Comparison of ENCODE assay signal across 8 cellular contexts in the genomic region with DNA sequence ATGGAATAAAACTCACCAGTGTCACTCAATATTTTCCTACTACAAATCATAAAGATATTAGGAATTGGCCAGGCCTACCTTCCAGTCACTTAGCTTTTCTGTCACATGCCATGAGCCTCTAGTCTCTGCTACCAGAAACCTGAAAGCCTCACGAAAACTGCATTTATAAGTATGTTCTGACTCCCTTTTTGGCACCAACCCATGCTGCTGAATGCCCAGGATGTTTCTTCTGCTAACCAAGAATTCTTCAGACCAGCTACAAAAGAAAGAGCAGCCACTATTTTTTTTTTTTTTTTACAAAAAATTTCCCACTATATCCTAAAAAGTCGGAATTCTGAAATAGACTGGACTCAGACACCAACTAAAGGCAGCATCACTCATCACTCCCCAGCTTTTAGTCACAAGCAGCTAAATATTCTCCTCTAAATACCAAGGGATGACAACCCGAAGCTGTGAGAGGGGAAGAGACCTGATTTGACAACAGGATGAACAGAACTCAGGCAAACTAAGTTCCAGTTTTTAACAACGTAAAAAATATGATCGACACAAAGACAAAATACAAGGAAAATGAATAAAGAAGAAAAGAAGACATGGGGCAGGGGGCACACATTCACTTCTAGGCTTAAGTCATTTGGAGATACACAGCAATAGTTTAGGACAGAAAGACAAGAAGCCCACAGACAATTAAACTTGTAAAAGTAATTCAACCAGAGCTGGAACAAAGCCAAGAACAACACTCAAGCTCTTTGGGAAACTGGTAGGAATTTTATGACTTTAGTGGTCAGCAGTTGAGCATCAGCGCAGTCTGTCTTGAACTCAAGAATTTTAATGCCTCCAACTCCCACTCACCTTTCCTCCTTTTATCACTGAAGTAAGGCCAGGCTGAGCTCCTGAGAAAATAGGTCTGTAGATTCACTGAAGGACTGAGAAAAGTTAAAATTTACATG. TPM values are rescaled to one million over a fixed set of nuclear protein-coding genes. Genes with fewer than 3 reads are reported as not detected.
DNase-seq lines count a peak whose midpoint lies in the region; ATAC-seq, FAIRE-seq and TF ChIP-seq lines count a peak whose summit lies in the region.

No MANE protein-coding gene starts in this region.

- DNase-seq in AG04449 (ENCODE audit: low read depth, low spot score) (peak; percentile 65), GM12892 (ENCODE audit: insufficient read length) (no peak), RWPE1 (ENCODE audit: low spot score) (peak; percentile 25), epithelial cell of proximal tubule (ENCODE audit: low read depth) (peak; percentile 73), pancreas (no peak), germinal center (ENCODE audit: low spot score) (no peak), NCI-H1436 treated with DMSO at 0.1 percent for 48 hours (lab: John Stamatoyannopoulos, UW) (no peak)
- no peak for DNase-seq in stimulated activated CD4-positive, alpha-beta T cell treated with anti-CD3 and anti-CD28 coated beads, Interleukin-15, amount 100 ng/mL, for 24 hours

- no peak for TF ChIP-seq POLR2A in GM12892 (IDR thresholded peaks at IDR 0.05; ENCODE audit: low read depth, low read length)

- no peaks in the 10 kb centered on the region for H3K9me3 ChIP-seq in pancreas

- H3K36me3 ChIP-seq in pancreas: no peaks in the 10 kb centered on the region

- ATAC-seq in pancreas: no peak

- no peak for TF ChIP-seq CTCF in AG04449 (IDR thresholded peaks at IDR 0.05; ENCODE audit: insufficient read depth, low read length, missing control alignments)
- no peak for TF ChIP-seq CTCF in RWPE1 (conservative IDR thresholded peaks at IDR 0.05; ENCODE audit: low read depth)
- no peak for TF ChIP-seq CTCF in epithelial cell of proximal tubule (conservative IDR thresholded peaks at IDR 0.05; ENCODE audit: low read depth, low read length)
- no peak for TF ChIP-seq CTCF in pancreas (IDR thresholded peaks at IDR 0.05)

- POLR2A ChIA-PET in AG04449 (lab: Yijun Ruan, JAX) (interaction anchor here (0.5 to 1.6 kb wide), 4 partner anchors 49 to 136 kb away, joined by 3 to 7 read pairs (median 4); a partner anchor contains a TSS), RWPE1 (lab: Yijun Ruan, JAX; ENCODE audit: low non-redundant PET) (interaction anchor here (0.5 kb wide), 2 partner anchors 10 to 63 kb away, joined by 3 to 10 read pairs; no protein-coding TSS in a partner anchor)

- H3K27ac ChIP-seq in RWPE1 (no peak overlapping the region), pancreas (peak overlapping the region in 2 of 4 donors; percentile 97 to 98)

- H3K4me3 ChIP-seq in AG04449 (ENCODE audit: low read depth, low read length) (peak overlapping the region; percentile 99), epithelial cell of proximal tubule (ENCODE audit: low read depth, low read length) (peak overlapping the region; percentile 91), pancreas (peak overlapping the region; percentile 62 to 95 (median 77))

- no peaks in the 10 kb centered on the region for H3K27me3 ChIP-seq in pancreas

- intact Hi-C loops in pancreas (cut with DNase I): no loop called here

- WGBS in pancreas, 2 donors: 29 to 40% methylated on average over 6 of the region's 6 CpGs

- H3K4me1 ChIP-seq in pancreas: peaks cover 19 to 35% (median 30%) of the 10 kb centered on the region in 3 donors

- CTCF ChIA-PET in AG04449 (lab: Yijun Ruan, JAX) (interaction anchor here (1.1 to 3.8 kb wide), 7 partner anchors 9 to 175 kb away, joined by 3 to 34 read pairs (median 6); no protein-coding TSS in a partner anchor), RWPE1 (lab: Yijun Ruan, JAX) (interaction anchor here (0.6 to 1.7 kb wide), 5 partner anchors 9 to 201 kb away, joined by 3 to 12 read pairs (median 6); no protein-coding TSS in a partner anchor)

- FAIRE-seq in GM12892 (lab: Jason Lieb, UNC) (peak; percentile 67), pancreas (lab: Jason Lieb, UNC) (no peak)

RNA-seq across cellular contexts. Expression of a gene that starts 1.6 kb away (rescaled TPM):
- polyA plus RNA-seq in GM12892 (2012; ENCODE audit: missing spikeins): 74.6 TPM
- total RNA-seq in epithelial cell of proximal tubule: 32.3 and 41.6 TPM in 2 replicates
- 10 to 100 TPM; 51.1 to 93.0 (median 74.5) TPM for total RNA-seq in pancreas
- polyA plus RNA-seq in pancreas: 100 to 1,000 TPM in 1 of 2 donors, 10 to 100 TPM in 1; 98.8 to 122 TPM

RNA-seq across cellular contexts. Expression of a gene that starts 24.2 kb away (rescaled TPM):
- polyA plus RNA-seq in GM12892 (2012; ENCODE audit: missing spikeins): 35.2 TPM
- total RNA-seq in epithelial cell of proximal tubule (21.6 and 36.7 TPM in 2 replicates), pancreas (10 to 100 TPM; 15.0 to 27.9 (median 22.6) TPM)
- polyA plus RNA-seq in pancreas: 10 to 100 TPM in 1 of 2 donors, 1 to 10 TPM in 1; 6.8 to 18.0 TPM

RNA-seq across cellular contexts. Expression of a gene that starts 55.5 kb away (rescaled TPM):
- polyA plus RNA-seq in GM12892 (2012; ENCODE audit: missing spikeins): 61.6 TPM
- total RNA-seq in epithelial cell of proximal tubule: 57.8 and 115 TPM in 2 replicates
- total RNA-seq in pancreas: 10 to 100 TPM; 15.0 to 47.3 (median 23.0) TPM
- 10 to 100 TPM; 37.3 to 52.3 TPM for polyA plus RNA-seq in pancreas

Comparison
In these comparisons a context has a peak if more than half of its experiments do, and no peak if none do; other contexts are left out.
1. DNase-seq: peak in AG04449 (single experiment), RWPE1 (single experiment) and epithelial cell of proximal tubule (single experiment); none in GM12892 (single experiment), pancreas (0 of 6), stimulated activated CD4-positive, alpha-beta T cell treated with anti-CD3 and anti-CD28 coated beads, Interleukin-15, amount 100 ng/mL, for 24 hours (single experiment), germinal center (single experiment) and NCI-H1436 treated with DMSO at 0.1 percent for 48 hours (single experiment).
2. Peak in every context shown above with its lines, with median percentiles within 50 percentile points of each other: H3K4me3 ChIP-seq.